1 cellular context compared by ENCODE assay signal in genomic region chr16:56614549-56614991, GRCh38.
TF ChIP-seq lines count a peak whose summit lies in the region.

No MANE protein-coding gene starts in this region.

TF ChIP-seq in endothelial cell of umbilical vein, 7 proteins besides CTCF, POLR2A, EP300 and RAD21:
- TF ChIP-seq EZH2 (IDR thresholded peaks at IDR 0.05; ENCODE audit: borderline replicate concordance, low read depth, low read length, severe bottlenecking) = no peak
- peak; percentile 72 for TF ChIP-seq POLR2AphosphoS5 (IDR thresholded peaks at IDR 0.05; ENCODE audit: insufficient read depth, low read depth, low read length)
- TF ChIP-seq MYC (IDR thresholded peaks at IDR 0.05; ENCODE audit: low read depth, low read length) = no peak
- TF ChIP-seq MAX (IDR thresholded peaks at IDR 0.05; ENCODE audit: insufficient read depth, insufficient read length) = no peak
- TF ChIP-seq FOS (IDR thresholded peaks at IDR 0.05; ENCODE audit: borderline replicate concordance, insufficient read depth, low read length) = peak; percentile 92
- TF ChIP-seq JUN (IDR thresholded peaks at IDR 0.05; ENCODE audit: borderline replicate concordance, insufficient read depth, insufficient read length, low read depth) = peak; percentile 60
- peak; percentile 56 for TF ChIP-seq GATA2 (IDR thresholded peaks at IDR 0.05; ENCODE audit: insufficient read depth, insufficient read length, low read depth, low read length)
